In the genomic region with DNA sequence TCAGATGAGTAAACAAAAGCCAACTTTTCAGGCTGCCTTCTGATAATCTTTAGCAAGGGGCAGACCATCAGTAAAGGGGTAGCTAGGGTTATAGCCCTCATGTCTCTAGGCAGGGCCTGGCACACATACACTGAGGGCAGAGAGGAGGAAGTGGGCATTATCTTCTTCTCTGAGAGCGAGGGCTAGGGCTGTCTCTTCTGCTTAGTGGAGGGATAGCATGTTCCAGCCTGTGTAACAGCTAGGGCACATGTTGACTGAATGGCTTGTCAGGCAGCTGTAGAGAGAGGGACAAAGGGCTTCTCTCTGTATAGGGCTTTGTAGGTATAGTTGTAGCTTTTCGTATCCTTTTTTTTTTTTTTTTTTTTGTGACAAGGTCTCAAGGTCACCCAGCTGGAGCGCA, we compare ENCODE assay signal across 17 cellular contexts. TPM values are rescaled to one million over a fixed set of nuclear protein-coding genes. Genes with fewer than 3 reads are reported as not detected.
DNase-seq lines count a peak whose midpoint lies in the region; ATAC-seq, FAIRE-seq and TF ChIP-seq lines count a peak whose summit lies in the region.
"Had no signal": no experiment of that assay in that cellular context is flagged by ENCODE, and none has a peak within 500 bp of the region (broad histone marks: within the 10 kb centered on the region; RNA-seq: fewer than 3 reads in every experiment).

No MANE protein-coding gene starts in this region.

- CTCF ChIA-PET in activated CD8-positive, alpha-beta T cell treated with anti-CD3 and anti-CD28 coated beads, Interleukin-2, amount 10 ng/mL, durations not matched to agents 7 days and 5 days (lab: Charles Lee) = interaction anchor here (0.7 to 2.6 kb wide), 5 partner anchors 8 to 227 kb away, joined by 3 to 8 read pairs (median 3); no protein-coding TSS in a partner anchor
- CTCF ChIA-PET in HepG2 (lab: Yijun Ruan, JAX; ENCODE audit: low intra/inter-chr PET ratio, low total read pairs) = no interaction called here

- no peak for TF ChIP-seq EP300 in HepG2 (IDR thresholded peaks at IDR 0.05; ENCODE audit: low read depth in 2 of 2, low read length in 2 of 2)
- no peak for TF ChIP-seq EP300 in HepG2 (CRISPR knock-in tag; IDR thresholded peaks at IDR 0.05; ENCODE audit: borderline replicate concordance)

- in situ Hi-C loops in HepG2 (cut with HindIII; ENCODE audit: extremely low pct_ligation_motif_present, low pct_unique_long_range_greater_than_20kb) = no loop called here

- peaks cover 66% of the 10 kb centered on the region for H3K4me1 Mint-ChIP-seq in activated T-cell treated with anti-CD3 and anti-CD28 coated beads, Interleukin-2, amount 50 U/mL, for 24 hours (ENCODE audit: low read depth)
- peaks cover 45% of the 10 kb centered on the region for H3K4me1 Mint-ChIP-seq in activated CD8-positive, alpha-beta T cell treated with anti-CD3 and anti-CD28 coated beads, Interleukin-2, amount 10 ng/mL, durations not matched to agents 7 days and 5 days (ENCODE audit: low read depth)

- no peak overlapping the region for H2AFZ ChIP-seq in HepG2 (ENCODE audit: low read length)

- intact Hi-C loops in HepG2 (cut with micrococcal nuclease; ENCODE audit: unreplicated experiment) = loop anchor here (5.0 kb wide), 1 partner anchor 50 kb away; no protein-coding TSS in a partner anchor

- peak overlapping the region; percentile 72 for H3K27ac Mint-ChIP-seq in activated T-cell treated with anti-CD3 and anti-CD28 coated beads, Interleukin-2, amount 50 U/mL, for 24 hours
- peak overlapping the region; percentile 57 for H3K27ac Mint-ChIP-seq in activated CD8-positive, alpha-beta T cell treated with anti-CD3 and anti-CD28 coated beads, Interleukin-2, amount 10 ng/mL, durations not matched to agents 7 days and 5 days
- H3K27ac Mint-ChIP-seq: H9 had no signal

- H3K36me3 Mint-ChIP-seq in activated T-cell treated with anti-CD3 and anti-CD28 coated beads, Interleukin-2, amount 50 U/mL, for 24 hours (ENCODE audit: low read depth) = peaks cover 71% of the 10 kb centered on the region
- peaks cover 66% of the 10 kb centered on the region for H3K36me3 Mint-ChIP-seq in activated CD8-positive, alpha-beta T cell treated with anti-CD3 and anti-CD28 coated beads, Interleukin-2, amount 10 ng/mL, durations not matched to agents 7 days and 5 days (ENCODE audit: low read depth)

- no peak for DNase-seq in activated T-cell treated with anti-CD3 and anti-CD28 coated beads, Interleukin-2, amount 50 U/mL, for 24 hours
- no peak for DNase-seq in activated T-cell treated with anti-CD3 and anti-CD28 coated beads, Interleukin-2, amount 50 U/mL, for 48 hours
- DNase-seq in activated CD8-positive, alpha-beta T cell treated with anti-CD3 and anti-CD28 coated beads, Interleukin-2, amount 10 ng/mL, durations not matched to agents 7 days and 5 days = no peak
- no peak for DNase-seq in HepG2 (ENCODE audit: low spot score)
- DNase-seq in substantia nigra (lab: John Stamatoyannopoulos, UW) = peak in 1 of 49 donors; percentile 29
- no peak for DNase-seq in stimulated activated CD8-positive, alpha-beta memory T cell treated with anti-CD3 and anti-CD28 coated beads, Interleukin-4, amount 100 ng/mL, for 48 hours
- DNase-seq in activated CD8-positive, alpha-beta memory T cell treated with anti-CD3 and anti-CD28 coated beads, Interleukin-2, amount 50 U/mL, for 48 hours = no peak
- no peak for DNase-seq in middle frontal gyrus (ENCODE audit: extremely low spot score, low spot score)
- DNase-seq: gastrocnemius medialis, GDM1, H9, Karpas-422, NCI-H1694, NCI-H446, ovary, SHP77 treated with DMSO at 0.1 percent for 48 hours had no signal

- no peaks in the 10 kb centered on the region for H4K20me1 ChIP-seq in HepG2 (ENCODE audit: insufficient read depth, low read length)

- no peaks in the 10 kb centered on the region for H3K9me3 Mint-ChIP-seq in activated T-cell treated with anti-CD3 and anti-CD28 coated beads, Interleukin-2, amount 50 U/mL, for 24 hours
- H3K9me3 Mint-ChIP-seq in activated CD8-positive, alpha-beta T cell treated with anti-CD3 and anti-CD28 coated beads, Interleukin-2, amount 10 ng/mL, durations not matched to agents 7 days and 5 days (ENCODE audit: insufficient read depth) = no peaks in the 10 kb centered on the region
- H3K9me3 Mint-ChIP-seq: H9 had no signal

- FAIRE-seq in HepG2 (lab: Jason Lieb, UNC) = no peak
- FAIRE-seq: endothelial cell of umbilical vein had no signal

- no peaks in the 10 kb centered on the region for H3K27me3 Mint-ChIP-seq in activated T-cell treated with anti-CD3 and anti-CD28 coated beads, Interleukin-2, amount 50 U/mL, for 24 hours
- H3K27me3 Mint-ChIP-seq in activated CD8-positive, alpha-beta T cell treated with anti-CD3 and anti-CD28 coated beads, Interleukin-2, amount 10 ng/mL, durations not matched to agents 7 days and 5 days (ENCODE audit: low read depth) = no peaks in the 10 kb centered on the region

- H3K27ac ChIP-seq in HepG2 (ENCODE audit: extremely low read length, insufficient read depth, low read length) = peak overlapping the region; percentile 44
- H3K27ac ChIP-seq in substantia nigra (ENCODE audit: low read depth, low read length, poor library complexity, severe bottlenecking) = peak overlapping the region; percentile 47
- H3K27ac ChIP-seq: gastrocnemius medialis, ovary had no signal

- no peak overlapping the region for H3K4me3 Mint-ChIP-seq in activated T-cell treated with anti-CD3 and anti-CD28 coated beads, Interleukin-2, amount 50 U/mL, for 24 hours
- H3K4me3 Mint-ChIP-seq in activated CD8-positive, alpha-beta T cell treated with anti-CD3 and anti-CD28 coated beads, Interleukin-2, amount 10 ng/mL, durations not matched to agents 7 days and 5 days = no peak overlapping the region
- H3K4me3 Mint-ChIP-seq: H9 had no signal

- peaks cover 11% of the 10 kb centered on the region for H3K4me1 ChIP-seq in HepG2 (ENCODE audit: insufficient read depth, low read length)

- BruUV-seq in HepG2 (replicated peaks; lab: Mats Ljungman, UMichigan) = no TSS peak

- no peaks in the 10 kb centered on the region for H3K27me3 ChIP-seq in HepG2 (ENCODE audit: control insufficient read depth in 1 of 2, insufficient read depth in 2 of 2, low read length in 2 of 2)
- H3K27me3 ChIP-seq: gastrocnemius medialis, ovary had no signal

- WGBS in HepG2 (ENCODE audit: low lambda C conversion rate) = 76% methylated on average over 3 of the region's 3 CpGs

- POLR2A ChIA-PET in activated CD8-positive, alpha-beta T cell treated with anti-CD3 and anti-CD28 coated beads, Interleukin-2, amount 10 ng/mL, durations not matched to agents 7 days and 5 days (lab: Charles Lee) = no interaction called here
- POLR2A ChIA-PET in HepG2 (lab: Yijun Ruan, JAX) = no interaction called here

- no peak for TF ChIP-seq POLR2A in HepG2 (IDR thresholded peaks at IDR 0.05; ENCODE audit: insufficient read depth in 1 of 2, low read depth in 2 of 2, low read length in 2 of 2)

- no peak for TF ChIP-seq CTCF in HepG2 (CRISPR knock-in tag; IDR thresholded peaks at IDR 0.05)

- peaks cover 0 to 3% of the 10 kb centered on the region in 2 experiments; a peak in 1 of 5 replicates for H3K36me3 ChIP-seq in HepG2 (replicated peaks in 1 of 2; ENCODE audit: control insufficient read depth in 1 of 2, insufficient read depth in 2 of 2, low read length in 2 of 2)
- H3K36me3 ChIP-seq: gastrocnemius medialis, ovary had no signal

- no peak for ATAC-seq in activated CD8-positive, alpha-beta T cell treated with anti-CD3 and anti-CD28 coated beads, Interleukin-2, amount 10 ng/mL, durations not matched to agents 7 days and 5 days
- ATAC-seq in HepG2 = peak; percentile 82
- ATAC-seq: gastrocnemius medialis had no signal

- no peak overlapping the region for H3K9ac ChIP-seq in HepG2 (ENCODE audit: insufficient read depth, low read depth, low read length)

- no peaks in the 10 kb centered on the region for H3K79me2 ChIP-seq in HepG2 (ENCODE audit: insufficient read depth, low read length)

- H3K4me3 ChIP-seq in HepG2 (replicated peaks in 1 of 3; ENCODE audit: insufficient read depth in 1 of 3, low read depth in 2 of 3, low read length in 3 of 3) = no peak overlapping the region
- H3K4me3 ChIP-seq: gastrocnemius medialis, ovary had no signal

- no peaks in the 10 kb centered on the region for H3K9me3 ChIP-seq in HepG2 (ENCODE audit: low read length)
- H3K9me3 ChIP-seq: gastrocnemius medialis, ovary had no signal

- H3K4me2 ChIP-seq in HepG2 (ENCODE audit: low read depth, low read length) = peak overlapping the region; percentile 20; the same call in 1 of the 2 replicates

- TF ChIP-seq RAD21 in HepG2 (CRISPR knock-in tag; IDR thresholded peaks at IDR 0.05) = no peak

TF ChIP-seq in HepG2, 621 proteins besides CTCF, POLR2A, EP300 and RAD21 (continues in another document):
- TF ChIP-seq RBAK (CRISPR knock-in tag; IDR thresholded peaks at IDR 0.05) = peak; percentile 84

RNA-seq across cellular contexts. Expression of a gene that starts 17.8 kb away (rescaled TPM):
- total RNA-seq in activated CD8-positive, alpha-beta T cell treated with anti-CD3 and anti-CD28 coated beads, Interleukin-2, amount 10 ng/mL, durations not matched to agents 7 days and 5 days = 10 to 100 TPM; 64.9 to 66.6 TPM
- 6.0 and 8.4 TPM in 2 replicates for total RNA-seq in HepG2 (2016; rRNA removed; fragmentation: Illumina TruSeq; extraction: Trizol)
- 3.5 and 4.1 TPM in 2 replicates for total RNA-seq in HepG2 (2016; cell fraction: cytosol; rRNA removed; fragmentation: Illumina TruSeq; extraction: Trizol; ENCODE audit: low read depth)
- total RNA-seq in HepG2 (2016; cell fraction: insoluble cytoplasmic fraction; rRNA removed; fragmentation: Illumina TruSeq; extraction: Trizol) = 5.5 and 7.9 TPM in 2 replicates
- total RNA-seq in HepG2 (2016; cell fraction: membrane; rRNA removed; fragmentation: Illumina TruSeq; extraction: Trizol) = 8.5 and 9.1 TPM in 2 replicates
- total RNA-seq in HepG2 (2016; cell fraction: nucleus; rRNA removed; fragmentation: Illumina TruSeq; extraction: Trizol) = 11.9 and 14.9 TPM in 2 replicates
- 11.8 and 13.9 TPM in 2 replicates for polyA plus RNA-seq in HepG2 (2011; rRNA removed)
- polyA plus RNA-seq in HepG2 (2011; cell fraction: cytosol; rRNA removed) = 5.2 and 6.7 TPM in 2 replicates
- polyA plus RNA-seq in HepG2 (2011; cell fraction: nucleus; rRNA removed) = 13.4 and 13.8 TPM in 2 replicates
- 8.8 and 10.8 TPM in 2 replicates for polyA plus RNA-seq in HepG2 (2012)
- 3.4 and 3.6 TPM in 2 replicates for polyA plus RNA-seq in HepG2 (2016; cell fraction: cytosol; fragmentation: Illumina TruSeq; extraction: Trizol; ENCODE audit: low read depth)
- 5.0 and 8.1 TPM in 2 replicates for polyA plus RNA-seq in HepG2 (2016; cell fraction: insoluble cytoplasmic fraction; fragmentation: Illumina TruSeq; extraction: Trizol; ENCODE audit: low read depth)
- polyA plus RNA-seq in HepG2 (2016; cell fraction: membrane; fragmentation: Illumina TruSeq; extraction: Trizol; ENCODE audit: low read depth) = 5.3 and 5.6 TPM in 2 replicates
- polyA plus RNA-seq in HepG2 (2016; cell fraction: nucleus; fragmentation: Illumina TruSeq; extraction: Trizol; ENCODE audit: insufficient read depth, low read depth) = 17.9 and 22.1 TPM in 2 replicates
- 15.8 and 105 TPM in 2 replicates for polyA minus RNA-seq in HepG2 (2011; rRNA and poly(A)+ RNA removed; ENCODE audit: low replicate concordance)
- polyA minus RNA-seq in HepG2 (2011; cell fraction: cytosol; rRNA and poly(A)+ RNA removed) = 7.3 and 8.0 TPM in 2 replicates
- polyA minus RNA-seq in HepG2 (2011; cell fraction: nucleus; rRNA and poly(A)+ RNA removed) = 15.8 and 20.6 TPM in 2 replicates
